In the genomic region with DNA sequence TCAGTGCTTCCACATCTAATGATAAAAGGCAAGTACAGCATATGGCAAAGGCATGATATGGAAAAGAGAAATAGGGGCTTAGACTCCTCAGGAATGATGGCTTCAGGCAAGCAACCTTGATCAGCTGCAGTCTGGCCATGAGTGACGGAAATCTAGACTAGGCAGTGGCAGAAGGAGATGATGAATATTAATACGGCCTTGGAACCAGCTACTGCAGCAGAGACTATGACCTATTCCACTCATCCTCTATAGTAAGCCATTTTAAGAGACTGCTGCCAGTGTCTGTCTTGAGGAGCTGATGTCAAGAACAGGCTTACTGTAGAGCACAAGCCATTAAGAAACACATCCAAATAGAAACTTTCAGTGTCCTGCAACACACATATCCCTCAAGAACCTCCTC, we compare ENCODE assay signal across 1 cellular context.
A peak's percentile ranks its signal among the peaks of the same experiment; 100 is the strongest.
TF ChIP-seq lines count a peak whose summit lies in the region.

No MANE protein-coding gene starts in this region.

TF ChIP-seq in HEK293, 187 proteins besides CTCF, POLR2A, EP300 and RAD21:
- no peak for TF ChIP-seq KLF10 (tag by site-specific recombination; IDR thresholded peaks at IDR 0.05)
- no peak for TF ChIP-seq ZXDB (tag by site-specific recombination; IDR thresholded peaks at IDR 0.05)
- TF ChIP-seq, protein P1, sequence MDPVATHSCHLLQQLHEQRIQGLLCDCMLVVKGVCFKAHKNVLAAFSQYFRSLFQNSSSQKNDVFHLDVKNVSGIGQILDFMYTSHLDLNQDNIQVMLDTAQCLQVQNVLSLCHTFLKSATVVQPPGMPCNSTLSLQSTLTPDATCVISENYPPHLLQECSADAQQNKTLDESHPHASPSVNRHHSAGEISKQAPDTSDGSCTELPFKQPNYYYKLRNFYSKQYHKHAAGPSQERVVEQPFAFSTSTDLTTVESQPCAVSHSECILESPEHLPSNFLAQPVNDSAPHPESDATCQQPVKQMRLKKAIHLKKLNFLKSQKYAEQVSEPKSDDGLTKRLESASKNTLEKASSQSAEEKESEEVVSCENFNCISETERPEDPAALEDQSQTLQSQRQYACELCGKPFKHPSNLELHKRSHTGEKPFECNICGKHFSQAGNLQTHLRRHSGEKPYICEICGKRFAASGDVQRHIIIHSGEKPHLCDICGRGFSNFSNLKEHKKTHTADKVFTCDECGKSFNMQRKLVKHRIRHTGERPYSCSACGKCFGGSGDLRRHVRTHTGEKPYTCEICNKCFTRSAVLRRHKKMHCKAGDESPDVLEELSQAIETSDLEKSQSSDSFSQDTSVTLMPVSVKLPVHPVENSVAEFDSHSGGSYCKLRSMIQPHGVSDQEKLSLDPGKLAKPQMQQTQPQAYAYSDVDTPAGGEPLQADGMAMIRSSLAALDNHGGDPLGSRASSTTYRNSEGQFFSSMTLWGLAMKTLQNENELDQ (tag by site-specific recombination; IDR thresholded peaks at IDR 0.05; ENCODE audit: low read depth), result no peak
- TF ChIP-seq, protein P2, sequence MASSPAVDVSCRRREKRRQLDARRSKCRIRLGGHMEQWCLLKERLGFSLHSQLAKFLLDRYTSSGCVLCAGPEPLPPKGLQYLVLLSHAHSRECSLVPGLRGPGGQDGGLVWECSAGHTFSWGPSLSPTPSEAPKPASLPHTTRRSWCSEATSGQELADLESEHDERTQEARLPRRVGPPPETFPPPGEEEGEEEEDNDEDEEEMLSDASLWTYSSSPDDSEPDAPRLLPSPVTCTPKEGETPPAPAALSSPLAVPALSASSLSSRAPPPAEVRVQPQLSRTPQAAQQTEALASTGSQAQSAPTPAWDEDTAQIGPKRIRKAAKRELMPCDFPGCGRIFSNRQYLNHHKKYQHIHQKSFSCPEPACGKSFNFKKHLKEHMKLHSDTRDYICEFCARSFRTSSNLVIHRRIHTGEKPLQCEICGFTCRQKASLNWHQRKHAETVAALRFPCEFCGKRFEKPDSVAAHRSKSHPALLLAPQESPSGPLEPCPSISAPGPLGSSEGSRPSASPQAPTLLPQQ (tag by site-specific recombination; IDR thresholded peaks at IDR 0.05), result peak; percentile 64; the same call in 1 of the 2 replicates
- TF ChIP-seq ZNF133 (tag by site-specific recombination; IDR thresholded peaks at IDR 0.05), result no peak
- peak; percentile 40; the same call in 1 of the 2 replicates for TF ChIP-seq ZFP69B (tag by site-specific recombination; IDR thresholded peaks at IDR 0.05)
TF ChIP-seq in HEK293: peak in this region for 2.
